In genomic region chr9:109320734-109321448, GRCh38 we compare ENCODE assay signal across 9 cellular contexts. TPM values are rescaled to one million over a fixed set of nuclear protein-coding genes. Genes with fewer than 3 reads are reported as not detected.
DNase-seq lines count a peak whose midpoint lies in the region; ATAC-seq, FAIRE-seq and TF ChIP-seq lines count a peak whose summit lies in the region.
"Had no signal": no experiment of that assay in that cellular context is flagged by ENCODE, and none has a peak within 500 bp of the region (broad histone marks: within the 10 kb centered on the region; RNA-seq: fewer than 3 reads in every experiment).

TSS of gene EPB41L4B (minus strand) at chr9:109321059. CDS start at chr9:109320446, 613 bp downstream.

- H2AFZ ChIP-seq in endothelial cell of umbilical vein (ENCODE audit: low read depth, low read length) = peak within 1 kb of the TSS; percentile 23

- FAIRE-seq in endothelial cell of umbilical vein (lab: Jason Lieb, UNC) = peak; percentile 64
- FAIRE-seq: endometrium had no signal

- no peaks in the 10 kb centered on the region for H3K79me2 ChIP-seq in endothelial cell of umbilical vein (ENCODE audit: control insufficient read depth, insufficient read depth, low read length)

- dilution Hi-C loops in endothelial cell of umbilical vein (cut with MboI; ENCODE audit: extremely low pct_ligation_motif_present, low sequenced_read_pairs) = no loop called here

- POLR2A ChIA-PET in CD8-positive, alpha-beta memory T cell (lab: Charles Lee) = no interaction called here
- POLR2A ChIA-PET in endothelial cell of umbilical vein (lab: Charles Lee) = no interaction called here

- no peak within 1 kb of the TSS for H3K4me3 ChIP-seq in CD8-positive, alpha-beta memory T cell (ENCODE audit: low read length)
- H3K4me3 ChIP-seq in HL-60 (replicated peaks; ENCODE audit: insufficient read depth, low read length) (peak within 1 kb of the TSS; percentile 17), endothelial cell of umbilical vein (replicated peaks in 1 of 3; ENCODE audit: insufficient read depth in 1 of 3, low read depth in 1 of 3, low read length in 3 of 3) (peak within 1 kb of the TSS in 1 of 3 experiments; percentile 19)

- H3K4me1 Mint-ChIP-seq in CD8-positive, alpha-beta memory T cell = peaks cover 6 to 23% (median 7%) of the 10 kb centered on the region in 3 donors

- peak; percentile 95 for ATAC-seq in GM19468 (IDR thresholded peaks at IDR 0.05; ENCODE audit: extremely low read depth, unreplicated experiment)

- H3K9me3 Mint-ChIP-seq in CD8-positive, alpha-beta memory T cell = peaks cover 0 to 3% (median 0%) of the 10 kb centered on the region in 5 donors

- peaks cover 50 to 66% of the 10 kb centered on the region in 2 donors for H3K27me3 Mint-ChIP-seq in CD8-positive, alpha-beta memory T cell

- H3K4me1 ChIP-seq in CD8-positive, alpha-beta memory T cell (ENCODE audit: insufficient read depth, low read length) = peaks cover 4% of the 10 kb centered on the region
- peaks cover 2% of the 10 kb centered on the region for H3K4me1 ChIP-seq in endothelial cell of umbilical vein (ENCODE audit: control insufficient read depth, extremely low read depth, insufficient read depth, low read length)

- TF ChIP-seq POLR2A in endothelial cell of umbilical vein (IDR thresholded peaks at IDR 0.05; ENCODE audit: low read depth, low read length) = no peak

- no peaks in the 10 kb centered on the region for H3K36me3 Mint-ChIP-seq in CD8-positive, alpha-beta memory T cell

- no peak within 1 kb of the TSS for H3K4me2 ChIP-seq in endothelial cell of umbilical vein (ENCODE audit: insufficient read depth, low read length)

- intact Hi-C loops in endothelial cell of umbilical vein (cut with micrococcal nuclease) = loop anchor here (1.0 to 10.0 kb wide), 9 partner anchors 77 to 471 kb away; partner anchors contain the start of genes ABITRAM, CTNNAL1 and ELP1

- peak; percentile 37 for TF ChIP-seq CTCF in HL-60 (IDR thresholded peaks at IDR 0.05; ENCODE audit: insufficient read depth, low read length)
- peak; percentile 86 to 93 for TF ChIP-seq CTCF in endothelial cell of umbilical vein (IDR thresholded peaks at IDR 0.05; ENCODE audit: extremely low read depth in 1 of 2, insufficient read depth in 1 of 2, low read depth in 1 of 2, low read length in 2 of 2)

- BruUV-seq in endothelial cell of umbilical vein (replicated peaks; lab: Mats Ljungman, UMichigan) = no TSS peak

- H3K9me3 ChIP-seq in CD8-positive, alpha-beta memory T cell (ENCODE audit: low read length) = no peaks in the 10 kb centered on the region
- H3K9me3 ChIP-seq in endothelial cell of umbilical vein (replicated peaks; ENCODE audit: control insufficient read depth, insufficient read depth, low read length) = no peaks in the 10 kb centered on the region

- peak within 1 kb of the TSS; percentile 41 to 84 (median 82) for H3K4me3 Mint-ChIP-seq in CD8-positive, alpha-beta memory T cell

- no peaks in the 10 kb centered on the region for H3K36me3 ChIP-seq in CD8-positive, alpha-beta memory T cell (ENCODE audit: insufficient read depth, low read length)
- no peaks in the 10 kb centered on the region for H3K36me3 ChIP-seq in endothelial cell of umbilical vein (ENCODE audit: control insufficient read depth in 2 of 2, extremely low read depth in 1 of 2, insufficient read depth in 2 of 2, low read length in 2 of 2)

- CTCF ChIA-PET in CD8-positive, alpha-beta memory T cell (lab: Charles Lee) = interaction anchor here (1.2 kb wide), 1 partner anchor 8 kb away, joined by 3 read pairs; no protein-coding TSS in a partner anchor
- CTCF ChIA-PET in endothelial cell of umbilical vein (lab: Charles Lee) = no interaction called here

- no peak within 1 kb of the TSS for H3K27ac ChIP-seq in CD8-positive, alpha-beta memory T cell (ENCODE audit: low read depth, low read length)
- H3K27ac ChIP-seq in HL-60 (replicated peaks) (no peak within 1 kb of the TSS), endothelial cell of umbilical vein (ENCODE audit: insufficient read depth, low read depth, low read length) (no peak within 1 kb of the TSS)

- no peaks in the 10 kb centered on the region for H4K20me1 ChIP-seq in endothelial cell of umbilical vein (replicated peaks; ENCODE audit: control insufficient read depth, extremely low read depth, insufficient read depth, low read length)

- H3K27ac Mint-ChIP-seq in CD8-positive, alpha-beta memory T cell = peak within 1 kb of the TSS in 1 of 8 donors; percentile 29

- DNase-seq in CD8-positive, alpha-beta memory T cell = peak; percentile 57 to 81 (median 68)
- peak; percentile 64 to 78 for DNase-seq in HL-60 (ENCODE audit: low read depth in 1 of 2, low spot score in 1 of 2)
- peak; percentile 59 to 68 for DNase-seq in NOMO-1 (lab: John Stamatoyannopoulos, UW; ENCODE audit: unreplicated experiment in 2 of 2)
- DNase-seq in activated CD8-positive, alpha-beta memory T cell treated with anti-CD3 and anti-CD28 coated beads, Interleukin-2, amount 50 U/mL, for 24 hours (ENCODE audit: extremely low read depth) = peak; percentile 57
- DNase-seq in endothelial cell of umbilical vein (ENCODE audit: low read depth, low spot score) = peak; percentile 79
- peak; percentile 72 for DNase-seq in midbrain (lab: John Stamatoyannopoulos, UW)
- peak; percentile 79 to 81 for DNase-seq in stimulated activated CD8-positive, alpha-beta memory T cell treated with anti-CD3 and anti-CD28 coated beads, Interleukin-15, amount 100 ng/mL, for 48 hours (ENCODE audit: low read depth in 2 of 2)

- H3K9ac ChIP-seq in endothelial cell of umbilical vein (replicated peaks; ENCODE audit: extremely low read depth, insufficient read depth, low read length) = no peak within 1 kb of the TSS

- H3K9me1 ChIP-seq in endothelial cell of umbilical vein (replicated peaks; ENCODE audit: control insufficient read depth, extremely low read depth, insufficient read depth, low read length) = no peaks in the 10 kb centered on the region

- peaks cover 13% of the 10 kb centered on the region for H3K27me3 ChIP-seq in CD8-positive, alpha-beta memory T cell (ENCODE audit: insufficient read depth, low read length, poor library complexity, severe bottlenecking)
- H3K27me3 ChIP-seq in HL-60 (ENCODE audit: insufficient read depth, poor library complexity, severe bottlenecking) (peaks cover 33% of the 10 kb centered on the region), endothelial cell of umbilical vein (ENCODE audit: control insufficient read depth in 2 of 2, insufficient read depth in 2 of 2, low read length in 2 of 2) (peaks cover 28 to 32% of the 10 kb centered on the region in 2 experiments)

TF ChIP-seq in endothelial cell of umbilical vein, 7 proteins besides CTCF, POLR2A, EP300 and RAD21:
- TF ChIP-seq GATA2 (IDR thresholded peaks at IDR 0.05; ENCODE audit: insufficient read depth, insufficient read length, low read depth, low read length) (no peak), MYC (IDR thresholded peaks at IDR 0.05; ENCODE audit: low read depth, low read length) (no peak), JUN (IDR thresholded peaks at IDR 0.05; ENCODE audit: borderline replicate concordance, insufficient read depth, insufficient read length, low read depth) (no peak), MAX (IDR thresholded peaks at IDR 0.05; ENCODE audit: insufficient read depth, insufficient read length) (peak; percentile 90)

RNA-seq across cellular contexts. Expression of gene EPB41L4B, which starts in this region (rescaled TPM):
- total RNA-seq in CD8-positive, alpha-beta memory T cell = under 1 TPM; 0.35 to 0.44 TPM
- not detected for polyA plus RNA-seq in CD8-positive, alpha-beta memory T cell
- 0.15 and 0.23 TPM in 2 replicates for total RNA-seq in endothelial cell of umbilical vein
- 0.10 and 0.11 TPM in 2 replicates for polyA plus RNA-seq in endothelial cell of umbilical vein
- polyA plus RNA-seq in endothelial cell of umbilical vein (2011; cell fraction: cytosol; rRNA removed) = 0.14 and 0.15 TPM in 2 replicates
- 0.22 TPM in 2 replicates for polyA plus RNA-seq in endothelial cell of umbilical vein (2011; cell fraction: nucleus; rRNA removed)
- polyA plus RNA-seq in endothelial cell of umbilical vein (2012) = 0.14 and 0.16 TPM in 2 replicates
- polyA minus RNA-seq in endothelial cell of umbilical vein = 0.38 TPM in 1 of 2 replicates, not detected in the other
- polyA minus RNA-seq in endothelial cell of umbilical vein (2011; cell fraction: cytosol; rRNA and poly(A)+ RNA removed) = 5.0 TPM
- polyA minus RNA-seq in endothelial cell of umbilical vein (2011; cell fraction: nucleus; rRNA and poly(A)+ RNA removed) = 0.19 and 0.24 TPM in 2 replicates

Comparison
In these comparisons a context has a peak if more than half of its experiments do, and no peak if none do; other contexts are left out.
1. Peak in DNase-seq in CD8-positive, alpha-beta memory T cell; RNA of the gene not detected or under 1 TPM.